15 cellular contexts compared by ENCODE assay signal in genomic region chr4:10299601-10300000, GRCh38.
"Had no signal": no experiment of that assay in that cellular context is flagged by ENCODE, and none has a peak within 500 bp of the region (broad histone marks: within the 10 kb centered on the region; RNA-seq: fewer than 3 reads in every experiment).

No MANE protein-coding gene starts in this region.

- H3K36me3 ChIP-seq: right atrium auricular region, tibial nerve had no signal

- ATAC-seq: activated T-cell treated with anti-CD3 and anti-CD28 coated beads, Interleukin-2, amount 50 U/mL, for 72 hours; left colon; mucosa of descending colon; natural killer cell; stimulated activated naive B cell treated with anti-CD40 and anti-IgM and Interleukin-4, amounts not matched to agents 10 μg/mL and 1 μg/mL and 100 μg/mL, for 72 hours had no signal

- H3K9me3 ChIP-seq: mucosa of descending colon, right atrium auricular region, tibial nerve had no signal

- DNase-seq: activated CD4-positive, alpha-beta memory T cell treated with anti-CD3 and anti-CD28 coated beads, Interleukin-2, amount 10 ng/mL, durations not matched to agents 7 days and 5 days; activated gamma-delta T cell treated with Interleukin-2 at 50 U/mL for 16 hours; activated naive CD8-positive, alpha-beta T cell treated with anti-CD3 and anti-CD28 coated beads for 36 hours; activated T-cell treated with anti-CD3 and anti-CD28 coated beads, Interleukin-2, amount 50 U/mL, for 72 hours; aorta; effector CD8-positive, alpha-beta T cell; hippocampal formation; left colon; mucosa of descending colon; natural killer cell; nucleus accumbens; stimulated activated naive B cell treated with anti-CD40 and anti-IgM and Interleukin-4, amounts not matched to agents 10 μg/mL and 1 μg/mL and 100 μg/mL, for 72 hours had no signal

- H3K27ac ChIP-seq: coronary artery, right atrium auricular region, tibial nerve had no signal

- H3K4me3 ChIP-seq: coronary artery, mucosa of descending colon, right atrium auricular region, tibial nerve had no signal

- H3K27me3 ChIP-seq: right atrium auricular region, tibial nerve had no signal
